In genomic region chr2:24204505-24204904, GRCh38 we compare ENCODE assay signal across 22 cellular contexts. TPM values are rescaled to one million over a fixed set of nuclear protein-coding genes. Genes with fewer than 3 reads are reported as not detected.
"Had no signal": no experiment of that assay in that cellular context is flagged by ENCODE, and none has a peak within 500 bp of the region (broad histone marks: within the 10 kb centered on the region; RNA-seq: fewer than 3 reads in every experiment).

No MANE protein-coding gene starts in this region.

- H3K27ac Mint-ChIP-seq: memory B cell had no signal

- H3K9me3 ChIP-seq: esophagus muscularis mucosa, gastrocnemius medialis, heart right ventricle, left lung had no signal

- H3K27ac ChIP-seq: coronary artery, esophagus muscularis mucosa, gastrocnemius medialis, heart right ventricle, left lung had no signal

- H3K27me3 ChIP-seq: dorsolateral prefrontal cortex, esophagus muscularis mucosa, gastrocnemius medialis, heart right ventricle, left lung had no signal

- H3K4me3 Mint-ChIP-seq: memory B cell had no signal

- H3K27me3 Mint-ChIP-seq: memory B cell had no signal

- H3K4me1 ChIP-seq: esophagus muscularis mucosa, left lung had no signal

- H3K4me3 ChIP-seq: coronary artery, dorsolateral prefrontal cortex, esophagus muscularis mucosa, gastrocnemius medialis, heart right ventricle, left lung, lung had no signal

- DNase-seq: dermis blood vessel endothelial cell; dorsolateral prefrontal cortex; effector CD4-positive, alpha-beta T cell; effector memory CD4-positive, alpha-beta T cell; foreskin melanocyte; gastrocnemius medialis; glutamatergic neuron; heart right ventricle; hippocampal formation; left cardiac atrium; left lung; left ventricle myocardium superior; mammary epithelial cell; mesendoderm; midbrain had no signal

- ATAC-seq: gastrocnemius medialis, heart right ventricle, left cardiac atrium, left lung, left ventricle myocardium superior had no signal

RNA-seq across cellular contexts. Expression of gene FAM228A, which starts 29.7 kb away (rescaled TPM):
- total RNA-seq: dermis blood vessel endothelial cell, epithelial cell of proximal tubule, glomerular endothelial cell, mammary epithelial cell had no signal
- polyA plus RNA-seq: keratinocyte, mammary epithelial cell had no signal
